Comparison of ENCODE assay signal across 25 cellular contexts in the genomic region with DNA sequence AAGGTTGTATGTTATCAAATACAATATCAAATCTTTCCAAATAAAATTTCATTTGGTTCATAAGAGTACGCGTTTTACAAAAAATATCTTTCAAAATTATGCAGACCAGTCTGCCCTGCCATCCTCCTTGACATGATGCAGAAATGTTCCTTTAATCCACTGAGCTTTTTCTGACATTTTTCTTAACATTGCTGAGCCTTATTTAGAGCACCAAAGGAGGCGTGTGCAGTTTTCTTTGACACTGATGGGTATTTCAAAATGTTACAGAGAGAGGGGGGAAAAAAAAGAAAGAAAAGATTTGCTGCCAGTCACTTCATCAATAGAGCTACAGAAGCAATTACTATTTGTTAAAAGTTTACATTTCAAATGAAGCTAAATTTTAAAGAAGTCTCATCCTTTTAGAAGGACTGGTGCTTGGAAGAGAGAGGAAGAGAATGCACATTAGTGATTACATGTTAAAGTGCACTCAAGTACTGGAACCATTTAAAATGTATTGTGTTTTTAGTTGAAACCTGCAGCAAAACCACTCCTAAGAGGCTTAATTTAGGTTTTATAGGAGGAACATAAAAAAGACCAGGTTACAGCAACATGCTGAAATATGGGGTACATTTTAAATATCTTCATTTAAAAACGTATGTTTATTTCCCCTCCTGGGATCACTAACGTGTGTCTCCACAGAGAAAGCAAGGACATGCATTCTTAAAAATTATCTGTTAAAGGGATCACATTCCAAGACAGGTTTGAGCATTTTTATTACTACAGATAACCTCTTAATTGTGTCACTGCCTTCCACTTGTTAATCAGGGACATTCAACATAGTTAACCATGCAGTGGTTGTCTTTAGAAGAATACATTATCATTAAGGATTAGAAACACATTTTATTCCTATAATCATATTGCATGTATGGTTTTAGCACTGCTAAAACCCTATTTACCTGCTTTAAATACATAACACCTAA.
A peak's percentile ranks its signal among the peaks of the same experiment; 100 is the strongest.
DNase-seq lines count a peak whose midpoint lies in the region; ATAC-seq and TF ChIP-seq lines count a peak whose summit lies in the region.
"Had no signal": no experiment of that assay in that cellular context is flagged by ENCODE, and none has a peak within 500 bp of the region (broad histone marks: within the 10 kb centered on the region; RNA-seq: fewer than 3 reads in every experiment).

No MANE protein-coding gene starts in this region.

- H3K4me3 ChIP-seq in SK-N-MC (peak overlapping the region; percentile 80), gastroesophageal sphincter (peak overlapping the region; percentile 43 to 69), neural cell (ENCODE audit: low read length) (peak overlapping the region; percentile 4), upper lobe of right lung (peak overlapping the region; percentile 34), coronary artery (no peak overlapping the region)
- H3K4me3 ChIP-seq: heart right ventricle, K562, PC-9, psoas muscle had no signal

- H3K4me2 ChIP-seq in neural cell (ENCODE audit: low read length), result no peak overlapping the region
- H3K4me2 ChIP-seq: PC-9 had no signal

- H3K9ac ChIP-seq in SK-N-MC (ENCODE audit: insufficient read length), result peak overlapping the region; percentile 74
- no peak overlapping the region for H3K9ac ChIP-seq in neural cell (ENCODE audit: low read length)

- no peak for TF ChIP-seq POLR2A in gastroesophageal sphincter (IDR thresholded peaks at IDR 0.05)

- ATAC-seq in gastroesophageal sphincter (no peak), upper lobe of right lung (no peak), HG02610 (IDR thresholded peaks at IDR 0.05; ENCODE audit: unreplicated experiment) (no peak)
- ATAC-seq: heart right ventricle, K562, psoas muscle had no signal

- intact Hi-C loops in upper lobe of right lung (cut with DNase I), result loop anchor here (10.0 kb wide), 1 partner anchor 248 kb away; no protein-coding TSS in a partner anchor

- TF ChIP-seq RAD21 in neural cell (conservative IDR thresholded peaks at IDR 0.05), result no peak

- WGBS in gastroesophageal sphincter (ENCODE audit: low coverage in 1 of 2), 2 donors, result 21 to 27% methylated on average over 5 of the region's 5 CpGs

- no peaks in the 10 kb centered on the region for H4K20me1 ChIP-seq in neural cell (ENCODE audit: insufficient read depth)

- no peaks in the 10 kb centered on the region for H3K79me2 ChIP-seq in neural cell (replicated peaks; ENCODE audit: insufficient read depth, low read length)

- no peaks in the 10 kb centered on the region for H3K9me2 ChIP-seq in neural cell (ENCODE audit: insufficient read depth, low read length)

- TF ChIP-seq CTCF in gastroesophageal sphincter (IDR thresholded peaks at IDR 0.05) (no peak), neural cell (IDR thresholded peaks at IDR 0.05; ENCODE audit: poor library complexity, severe bottlenecking) (no peak), upper lobe of right lung (IDR thresholded peaks at IDR 0.05) (no peak), coronary artery (IDR thresholded peaks at IDR 0.05) (no peak)

- H3K27ac ChIP-seq in SK-N-MC (peak overlapping the region; percentile 97), gastroesophageal sphincter (peak overlapping the region; percentile 79 to 95 (median 84)), neural cell (ENCODE audit: low read length) (no peak overlapping the region), upper lobe of right lung (peak overlapping the region; percentile 68), coronary artery (no peak overlapping the region)
- H3K27ac ChIP-seq: C4-2B, heart right ventricle, PC-9, psoas muscle had no signal

- no peak overlapping the region for H2AFZ ChIP-seq in neural cell (ENCODE audit: low read depth, low read length)
- H2AFZ ChIP-seq: PC-9 had no signal

- H3K27me3 ChIP-seq in gastroesophageal sphincter (no peaks in the 10 kb centered on the region), neural cell (ENCODE audit: insufficient read depth, low read depth, low read length) (no peaks in the 10 kb centered on the region), upper lobe of right lung (no peaks in the 10 kb centered on the region)
- H3K27me3 ChIP-seq: ascending aorta had no signal

- no peaks in the 10 kb centered on the region for H3K9me3 ChIP-seq in SK-N-MC (ENCODE audit: low read depth, low read length)
- no peaks in the 10 kb centered on the region for H3K9me3 ChIP-seq in gastroesophageal sphincter
- H3K9me3 ChIP-seq in neural cell (ENCODE audit: low read length), result no peaks in the 10 kb centered on the region
- no peaks in the 10 kb centered on the region for H3K9me3 ChIP-seq in upper lobe of right lung
- H3K9me3 ChIP-seq: ascending aorta, heart right ventricle, psoas muscle had no signal

- H3K4me1 ChIP-seq in gastroesophageal sphincter (peaks cover 0 to 50% (median 11%) of the 10 kb centered on the region in 3 donors), upper lobe of right lung (no peaks in the 10 kb centered on the region)
- H3K4me1 ChIP-seq: ascending aorta, heart right ventricle, psoas muscle had no signal

- H3F3A ChIP-seq in neural cell (ENCODE audit: insufficient read depth, low read length, poor library complexity, severe bottlenecking), result no peaks in the 10 kb centered on the region

- no peak for TF ChIP-seq EP300 in gastroesophageal sphincter (IDR thresholded peaks at IDR 0.05)
- TF ChIP-seq EP300 in neural cell (conservative IDR thresholded peaks at IDR 0.05; ENCODE audit: poor library complexity, severe bottlenecking), result peak; percentile 41

- H3K36me3 ChIP-seq in SK-N-MC (ENCODE audit: insufficient read depth, low read length) (no peaks in the 10 kb centered on the region), gastroesophageal sphincter (no peaks in the 10 kb centered on the region), neural cell (ENCODE audit: insufficient read depth, low read length) (no peaks in the 10 kb centered on the region), upper lobe of right lung (no peaks in the 10 kb centered on the region)
- H3K36me3 ChIP-seq: ascending aorta, heart right ventricle had no signal

- DNase-seq in SK-N-MC (ENCODE audit: low read depth, low spot score) (no peak), upper lobe of right lung (no peak), glomerular visceral epithelial cell (ENCODE audit: extremely low spot score) (no peak), coronary artery (ENCODE audit: low spot score) (no peak)
- DNase-seq: activated B cell treated with CpG ODN at 0.5 μM for 24 hours; activated CD4-positive, alpha-beta T cell treated with anti-CD3 and anti-CD28 coated beads, Interleukin-2, amount 50 U/mL, for 48 hours; activated CD8-positive, alpha-beta memory T cell treated with anti-CD3 and anti-CD28 coated beads, Interleukin-2, amount 50 U/mL, for 4 hours; Calu3; GOT3; heart right ventricle; NCI-H1436; NCI-H2107; NCI-H510A treated with DMSO at 0.1 percent for 48 hours; PC-9; psoas muscle; SHP77; substantia nigra; SW 1271; T1000 had no signal

TF ChIP-seq in neural cell, 6 proteins besides CTCF, POLR2A, EP300 and RAD21:
- peak; percentile 19 for TF ChIP-seq POLR2AphosphoS5 (IDR thresholded peaks at IDR 0.05)
- TF ChIP-seq, protein P1, sequence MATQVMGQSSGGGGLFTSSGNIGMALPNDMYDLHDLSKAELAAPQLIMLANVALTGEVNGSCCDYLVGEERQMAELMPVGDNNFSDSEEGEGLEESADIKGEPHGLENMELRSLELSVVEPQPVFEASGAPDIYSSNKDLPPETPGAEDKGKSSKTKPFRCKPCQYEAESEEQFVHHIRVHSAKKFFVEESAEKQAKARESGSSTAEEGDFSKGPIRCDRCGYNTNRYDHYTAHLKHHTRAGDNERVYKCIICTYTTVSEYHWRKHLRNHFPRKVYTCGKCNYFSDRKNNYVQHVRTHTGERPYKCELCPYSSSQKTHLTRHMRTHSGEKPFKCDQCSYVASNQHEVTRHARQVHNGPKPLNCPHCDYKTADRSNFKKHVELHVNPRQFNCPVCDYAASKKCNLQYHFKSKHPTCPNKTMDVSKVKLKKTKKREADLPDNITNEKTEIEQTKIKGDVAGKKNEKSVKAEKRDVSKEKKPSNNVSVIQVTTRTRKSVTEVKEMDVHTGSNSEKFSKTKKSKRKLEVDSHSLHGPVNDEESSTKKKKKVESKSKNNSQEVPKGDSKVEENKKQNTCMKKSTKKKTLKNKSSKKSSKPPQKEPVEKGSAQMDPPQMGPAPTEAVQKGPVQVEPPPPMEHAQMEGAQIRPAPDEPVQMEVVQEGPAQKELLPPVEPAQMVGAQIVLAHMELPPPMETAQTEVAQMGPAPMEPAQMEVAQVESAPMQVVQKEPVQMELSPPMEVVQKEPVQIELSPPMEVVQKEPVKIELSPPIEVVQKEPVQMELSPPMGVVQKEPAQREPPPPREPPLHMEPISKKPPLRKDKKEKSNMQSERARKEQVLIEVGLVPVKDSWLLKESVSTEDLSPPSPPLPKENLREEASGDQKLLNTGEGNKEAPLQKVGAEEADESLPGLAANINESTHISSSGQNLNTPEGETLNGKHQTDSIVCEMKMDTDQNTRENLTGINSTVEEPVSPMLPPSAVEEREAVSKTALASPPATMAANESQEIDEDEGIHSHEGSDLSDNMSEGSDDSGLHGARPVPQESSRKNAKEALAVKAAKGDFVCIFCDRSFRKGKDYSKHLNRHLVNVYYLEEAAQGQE (IDR thresholded peaks at IDR 0.05; ENCODE audit: borderline replicate concordance), result no peak

Comparison
In these comparisons a context has a peak if more than half of its experiments do, and no peak if none do; other contexts are left out.
1. H3K27ac ChIP-seq: peak in SK-N-MC (single experiment), gastroesophageal sphincter (4 of 4) and upper lobe of right lung (single experiment); none in neural cell (single experiment) and coronary artery (0 of 2).